In genomic region chr16:54526916-54527315, GRCh38 we compare ENCODE assay signal across 15 cellular contexts.
"Had no signal": no experiment of that assay in that cellular context is flagged by ENCODE, and none has a peak within 500 bp of the region (broad histone marks: within the 10 kb centered on the region; RNA-seq: fewer than 3 reads in every experiment).

No MANE protein-coding gene starts in this region.

- H3K27ac ChIP-seq: thyroid gland, uterus, WERI-Rb-1 had no signal

- H3K4me3 Mint-ChIP-seq: activated CD8-positive, alpha-beta T cell treated with anti-CD3 and anti-CD28 coated beads for 36 hours; naive B cell had no signal

- H3K4me1 Mint-ChIP-seq: naive B cell had no signal

- H3K36me3 Mint-ChIP-seq: naive B cell had no signal

- H3K27me3 ChIP-seq: thyroid gland, uterus had no signal

- H3K4me1 ChIP-seq: uterus had no signal

- H3K4me3 ChIP-seq: thyroid gland, uterus had no signal

- H3K9me3 ChIP-seq: thyroid gland, uterus had no signal

- H3K9me3 Mint-ChIP-seq: activated CD8-positive, alpha-beta T cell treated with anti-CD3 and anti-CD28 coated beads for 36 hours had no signal

- DNase-seq: activated CD4-positive, alpha-beta T cell treated with anti-CD3 and anti-CD28 coated beads for 4 hours; activated CD8-positive, alpha-beta memory T cell treated with anti-CD3 and anti-CD28 coated beads, Interleukin-2, amount 50 U/mL, for 48 hours; activated CD8-positive, alpha-beta T cell treated with anti-CD3 and anti-CD28 coated beads for 36 hours; activated naive CD4-positive, alpha-beta T cell; central memory CD4-positive, alpha-beta T cell; cortex of kidney; effector CD8-positive, alpha-beta T cell; glutamatergic neuron; midbrain; naive B cell; small intestine; T1000; thyroid gland; uterus; WERI-Rb-1 had no signal

- H3K36me3 ChIP-seq: thyroid gland, uterus, WERI-Rb-1 had no signal

- H3K27ac Mint-ChIP-seq: activated CD8-positive, alpha-beta T cell treated with anti-CD3 and anti-CD28 coated beads for 36 hours; naive B cell had no signal
